13 cellular contexts compared by ENCODE assay signal in genomic region chr11:115287266-115287665, GRCh38.
"Had no signal": no experiment of that assay in that cellular context is flagged by ENCODE, and none has a peak within 500 bp of the region (broad histone marks: within the 10 kb centered on the region; RNA-seq: fewer than 3 reads in every experiment).

No MANE protein-coding gene starts in this region.

- H3K27me3 ChIP-seq: ovary had no signal

- H3K27ac ChIP-seq: left ventricle myocardium inferior, ovary had no signal

- ATAC-seq: activated CD8-positive, alpha-beta T cell treated with anti-CD3 and anti-CD28 coated beads for 36 hours; activated T-cell treated with anti-CD3 and anti-CD28 coated beads, Interleukin-2, amount 50 U/mL, for 72 hours had no signal

- H3K36me3 ChIP-seq: left ventricle myocardium inferior, ovary had no signal

- H3K9me3 ChIP-seq: left ventricle myocardium inferior, ovary had no signal

- DNase-seq: activated CD4-positive, alpha-beta T cell treated with anti-CD3 and anti-CD28 coated beads for 4 hours; activated CD8-positive, alpha-beta memory T cell treated with anti-CD3 and anti-CD28 coated beads, Interleukin-2, amount 50 U/mL, for 4 hours; activated CD8-positive, alpha-beta T cell treated with anti-CD3 and anti-CD28 coated beads for 36 hours; activated naive CD4-positive, alpha-beta T cell treated with Interleukin-2 at 50 U/mL for 16 hours; activated T-cell treated with anti-CD3 and anti-CD28 coated beads, Interleukin-2, amount 50 U/mL, for 72 hours; cortex of kidney; effector CD8-positive, alpha-beta T cell; left ventricle myocardium inferior; ovary; stimulated activated CD4-positive, alpha-beta T cell treated with anti-CD3 and anti-CD28 coated beads, Interleukin-12 subunit alpha, Interleukin-12 subunit beta, amount 100 ng/mL, for 4 hours; stimulated activated naive CD4-positive, alpha-beta T cell; substantia nigra; trophoblast cell had no signal

- H3K4me3 ChIP-seq: left ventricle myocardium inferior, ovary had no signal
